15 cellular contexts compared by ENCODE assay signal in genomic region chr9:108207611-108208051, GRCh38.
DNase-seq lines count a peak whose midpoint lies in the region; ATAC-seq and TF ChIP-seq lines count a peak whose summit lies in the region.
"Had no signal": no experiment of that assay in that cellular context is flagged by ENCODE, and none has a peak within 500 bp of the region (broad histone marks: within the 10 kb centered on the region; RNA-seq: fewer than 3 reads in every experiment).

No MANE protein-coding gene starts in this region.

- H3K27me3 Mint-ChIP-seq in natural killer cell (ENCODE audit: low read depth in 2 of 2), result no peaks in the 10 kb centered on the region
- H3K27me3 Mint-ChIP-seq in activated naive CD8-positive, alpha-beta T cell treated with anti-CD3 and anti-CD28 coated beads for 36 hours, result no peaks in the 10 kb centered on the region
- H3K27me3 Mint-ChIP-seq: B cell; central memory CD8-positive, alpha-beta T cell; T-helper 17 cell had no signal

- peak; percentile 76 for DNase-seq in Ammon's horn (ENCODE audit: low spot score)
- DNase-seq in amygdala (lab: John Stamatoyannopoulos, UW), result peak in 31 of 56 donors; percentile 1 to 55 (median 15)
- DNase-seq in fibroblast of peridontal ligament (ENCODE audit: extremely low read depth), result peak; percentile 88
- DNase-seq in putamen (ENCODE audit: low spot score), result peak; percentile 59
- no peak for DNase-seq in NCI-H526 treated with DMSO at 0.1 percent for 48 hours (lab: John Stamatoyannopoulos, UW)
- DNase-seq in natural killer cell, result no peak
- no peak for DNase-seq in activated naive CD8-positive, alpha-beta T cell treated with anti-CD3 and anti-CD28 coated beads for 36 hours
- DNase-seq: activated naive CD4-positive, alpha-beta T cell treated with anti-CD3 and anti-CD28 coated beads for 36 hours; islet precursor cell; T-helper 17 cell had no signal

- TF ChIP-seq CTCF in natural killer cell (IDR thresholded peaks at IDR 0.05), result no peak

- H3K27ac Mint-ChIP-seq in natural killer cell, result no peak overlapping the region
- no peak overlapping the region for H3K27ac Mint-ChIP-seq in activated naive CD8-positive, alpha-beta T cell treated with anti-CD3 and anti-CD28 coated beads for 36 hours
- H3K27ac Mint-ChIP-seq: activated naive CD4-positive, alpha-beta T cell treated with anti-CD3 and anti-CD28 coated beads for 36 hours; B cell; T-helper 17 cell had no signal

- ATAC-seq in GM21576 (IDR thresholded peaks at IDR 0.05; ENCODE audit: unreplicated experiment), result no peak
- ATAC-seq in natural killer cell, result no peak
- ATAC-seq: HCT116, Right ventricle myocardium inferior, T-helper 17 cell had no signal

- intact Hi-C loops in natural killer cell (cut with micrococcal nuclease), result no loop called here

- H3K36me3 Mint-ChIP-seq in natural killer cell, result no peaks in the 10 kb centered on the region
- H3K36me3 Mint-ChIP-seq in activated naive CD8-positive, alpha-beta T cell treated with anti-CD3 and anti-CD28 coated beads for 36 hours, result no peaks in the 10 kb centered on the region

- H3K4me1 Mint-ChIP-seq in natural killer cell, result no peaks in the 10 kb centered on the region
- H3K4me1 Mint-ChIP-seq in activated naive CD8-positive, alpha-beta T cell treated with anti-CD3 and anti-CD28 coated beads for 36 hours, result no peaks in the 10 kb centered on the region
- H3K4me1 Mint-ChIP-seq: B cell; central memory CD8-positive, alpha-beta T cell; T-helper 17 cell had no signal

- peaks cover 0 to 4% of the 10 kb centered on the region in 2 donors for H3K9me3 Mint-ChIP-seq in natural killer cell
- H3K9me3 Mint-ChIP-seq in activated naive CD8-positive, alpha-beta T cell treated with anti-CD3 and anti-CD28 coated beads for 36 hours, result peaks cover 14% of the 10 kb centered on the region

- H3K4me3 Mint-ChIP-seq in natural killer cell, result no peak overlapping the region
- H3K4me3 Mint-ChIP-seq in activated naive CD8-positive, alpha-beta T cell treated with anti-CD3 and anti-CD28 coated beads for 36 hours, result no peak overlapping the region
- H3K4me3 Mint-ChIP-seq: activated naive CD4-positive, alpha-beta T cell treated with anti-CD3 and anti-CD28 coated beads for 36 hours; B cell; central memory CD8-positive, alpha-beta T cell; T-helper 17 cell had no signal

Comparison
In these comparisons a context has a peak if more than half of its experiments do, and no peak if none do; other contexts are left out.
1. DNase-seq: peak in Ammon's horn (single experiment), amygdala (31 of 56), fibroblast of peridontal ligament (single experiment) and putamen (single experiment); none in NCI-H526 treated with DMSO at 0.1 percent for 48 hours (single experiment), natural killer cell (single experiment) and activated naive CD8-positive, alpha-beta T cell treated with anti-CD3 and anti-CD28 coated beads for 36 hours (single experiment).